8 cellular contexts compared by ENCODE assay signal in genomic region chr2:97589257-97589597, GRCh38. TPM values are rescaled to one million over a fixed set of nuclear protein-coding genes. Genes with fewer than 3 reads are reported as not detected.
DNase-seq lines count a peak whose midpoint lies in the region; FAIRE-seq and TF ChIP-seq lines count a peak whose summit lies in the region.
"Not testable (repeated sequence)": the region's sequence is repeated elsewhere in the genome, so short reads cannot be mapped to it uniquely, and the experiment has no call there.

No MANE protein-coding gene starts in this region.

- peak overlapping the region; percentile 61 to 75 (median 68) for H3K4me3 ChIP-seq in BLaER1 treated with 17β-estradiol and CSF1 and Interleukin-3, amounts not matched to agents 10 nM and 100 nM
- H3K4me3 ChIP-seq in HFF-Myc (replicated peaks; ENCODE audit: low read depth, low read length): peak overlapping the region; percentile 57
- peak overlapping the region; percentile 53 for H3K4me3 ChIP-seq in SJCRH30
- H3K4me3 ChIP-seq in H1 (ENCODE audit: extremely low read depth in 1 of 4, insufficient read depth in 2 of 4, low read depth in 3 of 4, low read length in 4 of 4): peak overlapping the region; percentile 43 to 61 (median 48)
- H3K4me3 ChIP-seq in neural progenitor cell: peak overlapping the region; percentile 77

- H4K8ac ChIP-seq in H1 (ENCODE audit: extremely low read depth, insufficient read depth, low read length): not testable (repeated sequence)

- H3K4me1 Mint-ChIP-seq in activated naive CD8-positive, alpha-beta T cell (ENCODE audit: low read depth); immature natural killer cell; neural progenitor cell: not testable (repeated sequence)

- peak overlapping the region; percentile 96 for H3K27ac Mint-ChIP-seq in activated naive CD8-positive, alpha-beta T cell
- peak overlapping the region; percentile 81 to 99 (median 97) for H3K27ac Mint-ChIP-seq in immature natural killer cell
- H3K27ac Mint-ChIP-seq in neural progenitor cell: peak overlapping the region; percentile 96

- not testable (repeated sequence) for TF ChIP-seq CTCF in HFF-Myc (IDR thresholded peaks at IDR 0.05; ENCODE audit: low read depth, low read length, missing control alignments); H1 (IDR thresholded peaks at IDR 0.05; ENCODE audit: control extremely low read depth in 1 of 3, insufficient read depth in 1 of 3, low read depth in 1 of 3, low read length in 3 of 3); neural progenitor cell (IDR thresholded peaks at IDR 0.05)

- CTCF ChIA-PET in H1 (lab: Charles Lee; ENCODE audit: partially characterized antibody): interaction anchor here (2.6 kb wide), 1 partner anchor 109 kb away, joined by 109 read pairs; no protein-coding TSS in a partner anchor

- not testable (repeated sequence) for H2BK15ac ChIP-seq in H1 (ENCODE audit: low read length)

- not testable (repeated sequence) for H3K27me3 ChIP-seq in BLaER1 treated with 17β-estradiol and CSF1 and Interleukin-3, amounts not matched to agents 10 nM and 100 nM; SJCRH30; H1 (replicated peaks in 1 of 4; ENCODE audit: control insufficient read depth in 3 of 4, extremely low read depth in 1 of 4, insufficient read depth in 3 of 4, low read length in 3 of 4); neural progenitor cell

- 2% methylated on average over 5 of the region's 14 CpGs; no CpG with 5 or more reads in 1 of the 2 experiments for WGBS in H1 (ENCODE audit: extremely low coverage in 1 of 2, insufficient coverage in 1 of 2, insufficient read length in 1 of 2, insufficient replicate concordance in 2 of 2, low coverage in 1 of 2, low lambda C conversion rate in 2 of 2, missing lambda C conversion rate in 1 of 2), 2 experiments

- not testable (repeated sequence) for H3K79me1 ChIP-seq in H1 (ENCODE audit: low read depth, low read length)

- not testable (repeated sequence) for H3K4me1 ChIP-seq in BLaER1 treated with 17β-estradiol and CSF1 and Interleukin-3, amounts not matched to agents 10 nM and 100 nM; SJCRH30; H1 (replicated peaks in 1 of 4; ENCODE audit: control insufficient read depth in 3 of 4, insufficient read depth in 4 of 4, low read length in 3 of 4); neural progenitor cell

- H3K18ac ChIP-seq in H1 (ENCODE audit: extremely low read depth, low read length): not testable (repeated sequence)

- H3K79me2 ChIP-seq in H1 (ENCODE audit: control insufficient read depth in 1 of 2, insufficient read depth in 2 of 2, low read length in 2 of 2); neural progenitor cell (ENCODE audit: low read depth): not testable (repeated sequence)

- H4K5ac ChIP-seq in H1 (ENCODE audit: insufficient read length, low read depth, low read length): not testable (repeated sequence)

- not testable (repeated sequence) for FAIRE-seq in H1 (lab: Jason Lieb, UNC)

- H2BK120ac ChIP-seq in H1 (replicated peaks; ENCODE audit: low read depth, low read length): not testable (repeated sequence)

- not testable (repeated sequence) for H4K20me1 ChIP-seq in BLaER1 treated with 17β-estradiol and CSF1 and Interleukin-3, amounts not matched to agents 10 nM and 100 nM; H1 (replicated peaks in 1 of 2; ENCODE audit: control insufficient read depth in 1 of 2, insufficient read depth in 2 of 2, low read length in 2 of 2); neural progenitor cell (ENCODE audit: low read depth)

- H3K27ac ChIP-seq in BLaER1 treated with 17β-estradiol and CSF1 and Interleukin-3, amounts not matched to agents 10 nM and 100 nM: peak overlapping the region in 9 of 11 experiments; percentile 59 to 90 (median 86); a peak in 19 of 22 replicates
- not testable (repeated sequence) for H3K27ac ChIP-seq in SJCRH30; H1 (ENCODE audit: low read depth, low read length)
- peak overlapping the region; percentile 68 for H3K27ac ChIP-seq in neural progenitor cell
- peak overlapping the region; percentile 64 for H3K27ac ChIP-seq in substantia nigra (ENCODE audit: low read depth, low read length, poor library complexity, severe bottlenecking)

- not testable (repeated sequence) for TF ChIP-seq EP300 in H1 (IDR thresholded peaks at IDR 0.05; ENCODE audit: borderline replicate concordance in 1 of 2, low read depth in 2 of 2, low read length in 2 of 2)

- H2BK20ac ChIP-seq in H1 (ENCODE audit: low read length): not testable (repeated sequence)

- TF ChIP-seq RAD21 in H1 (IDR thresholded peaks at IDR 0.05 in 1 of 2, conservative IDR thresholded peaks at IDR 0.05 in 1 of 2; ENCODE audit: low read depth in 2 of 2, low read length in 2 of 2): not testable (repeated sequence)

- POLR2A ChIA-PET in H1 (lab: Charles Lee; ENCODE audit: partially characterized antibody): not testable (repeated sequence)

- H3K9me3 Mint-ChIP-seq in activated naive CD8-positive, alpha-beta T cell (ENCODE audit: low read depth); immature natural killer cell; neural progenitor cell: not testable (repeated sequence)

- peak overlapping the region; percentile 60 to 88 (median 84); a peak in 21 of 22 replicates for H3K9ac ChIP-seq in BLaER1 treated with 17β-estradiol and CSF1 and Interleukin-3, amounts not matched to agents 10 nM and 100 nM
- peak overlapping the region in 1 of 4 experiments; percentile 37; a peak in 1 of 7 replicates for H3K9ac ChIP-seq in H1 (replicated peaks in 1 of 4; ENCODE audit: extremely low read depth in 1 of 4, low read depth in 3 of 4, low read length in 3 of 4)
- H3K9ac ChIP-seq in neural progenitor cell: not testable (repeated sequence)

- not testable (repeated sequence) for H2BK5ac ChIP-seq in H1 (ENCODE audit: low read depth, low read length)

- H3K23me2 ChIP-seq in H1 (ENCODE audit: low read depth, low read length): not testable (repeated sequence)

- H4K91ac ChIP-seq in H1 (replicated peaks; ENCODE audit: insufficient read length, low read length): not testable (repeated sequence)

- not testable (repeated sequence) for H3K4ac ChIP-seq in H1 (replicated peaks; ENCODE audit: insufficient read length, low read depth, low read length)

- H3K14ac ChIP-seq in H1 (ENCODE audit: insufficient read length): not testable (repeated sequence)

- H2AFZ ChIP-seq in H1 (ENCODE audit: low read length): not testable (repeated sequence)
- peak overlapping the region; percentile 95 for H2AFZ ChIP-seq in neural progenitor cell (replicated peaks)

- H3K56ac ChIP-seq in H1 (replicated peaks; ENCODE audit: insufficient read length, low read depth, low read length): not testable (repeated sequence)

- H2BK12ac ChIP-seq in H1 (ENCODE audit: low read depth, low read length): not testable (repeated sequence)

- H3K23ac ChIP-seq in H1 (ENCODE audit: insufficient read length): not testable (repeated sequence)

- not testable (repeated sequence) for DNase-seq in HFF-Myc (ENCODE audit: extremely low read depth, low read depth); SJCRH30; H1 (ENCODE audit: low read depth in 1 of 2, low spot score in 2 of 2); immature natural killer cell; neural progenitor cell (ENCODE audit: low spot score); substantia nigra (lab: John Stamatoyannopoulos, UW)

- TF ChIP-seq POLR2A in H1 (IDR thresholded peaks at IDR 0.05; ENCODE audit: control extremely low read depth in 1 of 2, low read depth in 2 of 2, low read length in 2 of 2): not testable (repeated sequence)

- H3K4me3 Mint-ChIP-seq in activated naive CD8-positive, alpha-beta T cell: peak overlapping the region; percentile 95
- H3K4me3 Mint-ChIP-seq in immature natural killer cell (peak overlapping the region; percentile 95 to 99 (median 97)), neural progenitor cell (peak overlapping the region; percentile 100)

- not testable (repeated sequence) for H3F3A ChIP-seq in neural progenitor cell (ENCODE audit: low read depth)

- not testable (repeated sequence) for H3K36me3 Mint-ChIP-seq in activated naive CD8-positive, alpha-beta T cell; immature natural killer cell; neural progenitor cell

- H3K4me2 ChIP-seq in BLaER1 treated with 17β-estradiol and CSF1 and Interleukin-3, amounts not matched to agents 10 nM and 100 nM: peak overlapping the region; percentile 29 to 67 (median 47); a peak in 16 of 22 replicates
- H3K4me2 ChIP-seq in H1 (ENCODE audit: insufficient read depth in 1 of 2, low read depth in 2 of 2, low read length in 2 of 2): peak overlapping the region; percentile 43 to 57; a peak in 3 of 4 replicates
- peak overlapping the region; percentile 80 for H3K4me2 ChIP-seq in neural progenitor cell

- not testable (repeated sequence) for H3K36me3 ChIP-seq in BLaER1 treated with 17β-estradiol and CSF1 and Interleukin-3, amounts not matched to agents 10 nM and 100 nM; SJCRH30; H1 (ENCODE audit: control insufficient read depth in 2 of 4, insufficient read depth in 4 of 4, low read length in 3 of 4); neural progenitor cell

- not testable (repeated sequence) for H3K9me3 ChIP-seq in BLaER1 treated with 17β-estradiol and CSF1 and Interleukin-3, amounts not matched to agents 10 nM and 100 nM (replicated peaks in 1 of 11); SJCRH30 (replicated peaks); H1 (ENCODE audit: insufficient read depth in 2 of 2, low read depth in 1 of 2, low read length in 1 of 2); neural progenitor cell (ENCODE audit: low read depth)

- H2AK5ac ChIP-seq in H1 (ENCODE audit: low read depth, low read length): not testable (repeated sequence)

- H3K27me3 Mint-ChIP-seq in activated naive CD8-positive, alpha-beta T cell; immature natural killer cell (ENCODE audit: low read depth in 3 of 3); neural progenitor cell (ENCODE audit: insufficient read depth, low read depth): not testable (repeated sequence)

RNA-seq across cellular contexts. Expression of gene ANKRD36B, which starts 0.5 kb away (rescaled TPM):
- total RNA-seq in SJCRH30 (2014; rRNA removed; shearing (Covaris generic)): 22.7 and 27.3 TPM in 2 replicates
- 5.5 and 8.5 TPM in 2 replicates for total RNA-seq in H1 (2021; fragmentation: NEBNext Ultra II Directional; extraction: Animal tissue kit (Norgen Biotek cat#: 25700))
- polyA plus RNA-seq in H1 (2011; rRNA removed) (1.4 and 2.4 TPM in 2 replicates), immature natural killer cell (10 to 100 TPM in 1 of 3 donors, 1 to 10 TPM in 2; 5.5 to 22.7 (median 6.7) TPM)
- polyA plus RNA-seq in H1 (2011; cell fraction: cytosol; rRNA removed): 2.7 TPM
- polyA plus RNA-seq in H1 (2011; cell fraction: nucleus; rRNA removed): 7.1 TPM
- 2.3 to 5.0 TPM (median 3.3 TPM) in 4 replicates for polyA plus RNA-seq in H1 (2012, experiment 1 of 2)
- polyA plus RNA-seq in H1 (2012, experiment 2 of 2): 0.21 TPM
- polyA plus RNA-seq in H1 (2013, experiment 1 of 2): 5.0 TPM
- 3.8 TPM for polyA plus RNA-seq in H1 (2013, experiment 2 of 2)
- 20.3 and 28.4 TPM in 2 replicates for polyA minus RNA-seq in H1 (2011; rRNA and poly(A)+ RNA removed)
- 5.1 TPM for polyA minus RNA-seq in H1 (2011; cell fraction: cytosol; rRNA and poly(A)+ RNA removed)
- 56.3 TPM for polyA minus RNA-seq in H1 (2011; cell fraction: nucleus; rRNA and poly(A)+ RNA removed)
- 37.7 and 61.1 TPM in 2 replicates for total RNA-seq in neural progenitor cell (ENCODE audit: low replicate concordance)

RNA-seq across cellular contexts. Expression of gene COX5B, which starts 56.6 kb away (rescaled TPM):
- total RNA-seq in SJCRH30 (2014; rRNA removed; shearing (Covaris generic)): 283 and 314 TPM in 2 replicates
- total RNA-seq in H1 (2021; fragmentation: NEBNext Ultra II Directional; extraction: Animal tissue kit (Norgen Biotek cat#: 25700)): 233 and 247 TPM in 2 replicates
- polyA plus RNA-seq in H1 (2011; rRNA removed) (435 and 468 TPM in 2 replicates), immature natural killer cell (100 to 1,000 TPM; 326 to 501 (median 349) TPM)
- polyA plus RNA-seq in H1 (2011; cell fraction: cytosol; rRNA removed): 446 TPM
- 383 TPM for polyA plus RNA-seq in H1 (2011; cell fraction: nucleus; rRNA removed)
- polyA plus RNA-seq in H1 (2012, experiment 1 of 2): 242 to 347 TPM (median 333 TPM) in 4 replicates
- 451 TPM for polyA plus RNA-seq in H1 (2012, experiment 2 of 2)
- polyA plus RNA-seq in H1 (2013, experiment 1 of 2): 385 TPM
- 366 TPM for polyA plus RNA-seq in H1 (2013, experiment 2 of 2)
- polyA minus RNA-seq in H1 (2011; rRNA and poly(A)+ RNA removed): 41.0 and 41.2 TPM in 2 replicates
- 77.0 TPM for polyA minus RNA-seq in H1 (2011; cell fraction: cytosol; rRNA and poly(A)+ RNA removed)
- 58.2 TPM for polyA minus RNA-seq in H1 (2011; cell fraction: nucleus; rRNA and poly(A)+ RNA removed)
- 148 and 181 TPM in 2 replicates for total RNA-seq in neural progenitor cell (ENCODE audit: low replicate concordance)
